ENCODE assay signal across 31 cellular contexts in genomic region chr1:119250299-119250698, GRCh38.
"Had no signal": no experiment of that assay in that cellular context is flagged by ENCODE, and none has a peak within 500 bp of the region (broad histone marks: within the 10 kb centered on the region; RNA-seq: fewer than 3 reads in every experiment).

No MANE protein-coding gene starts in this region.

- H3K4me1 Mint-ChIP-seq: activated CD4-positive, alpha-beta T cell treated with anti-CD3 and anti-CD28 coated beads for 36 hours; activated CD4-positive, alpha-beta T cell treated with anti-CD3 and anti-CD28 coated beads, Interleukin-2, amount 10 ng/mL, durations not matched to agents 24 days and 14 days; activated naive CD4-positive, alpha-beta T cell treated with anti-CD3 and anti-CD28 coated beads, Interleukin-2, amount 50 U/mL, for 24 hours; activated naive CD8-positive, alpha-beta T cell treated with anti-CD3 and anti-CD28 coated beads for 36 hours; activated naive CD8-positive, alpha-beta T cell treated with anti-CD3 and anti-CD28 coated beads, Interleukin-2, amount 50 U/mL, for 24 hours had no signal

- H3K9me3 Mint-ChIP-seq: activated CD4-positive, alpha-beta memory T cell treated with anti-CD3 and anti-CD28 coated beads for 36 hours; activated CD4-positive, alpha-beta T cell treated with anti-CD3 and anti-CD28 coated beads, Interleukin-2, amount 10 ng/mL, durations not matched to agents 24 days and 14 days; activated naive CD4-positive, alpha-beta T cell treated with anti-CD3 and anti-CD28 coated beads for 36 hours; activated naive CD4-positive, alpha-beta T cell treated with anti-CD3 and anti-CD28 coated beads, Interleukin-2, amount 50 U/mL, for 24 hours; activated naive CD8-positive, alpha-beta T cell treated with anti-CD3 and anti-CD28 coated beads for 36 hours; activated naive CD8-positive, alpha-beta T cell treated with anti-CD3 and anti-CD28 coated beads, Interleukin-2, amount 50 U/mL, for 24 hours; activated T-cell treated with anti-CD3 and anti-CD28 coated beads, Interleukin-2, amount 50 U/mL, for 24 hours; effector memory CD8-positive, alpha-beta T cell had no signal

- DNase-seq: activated CD4-positive, alpha-beta memory T cell treated with anti-CD3 and anti-CD28 coated beads for 36 hours; activated CD4-positive, alpha-beta T cell treated with anti-CD3 and anti-CD28 coated beads for 36 hours; activated CD4-positive, alpha-beta T cell treated with anti-CD3 and anti-CD28 coated beads, Interleukin-2, amount 10 ng/mL, durations not matched to agents 24 days and 14 days; activated CD4-positive, CD25-positive, alpha-beta regulatory T cell; activated CD4-positive, CD25-positive, alpha-beta regulatory T cell treated with anti-CD3 and anti-CD28 coated beads, Interleukin-2, amount 50 U/mL, for 72 hours; activated CD8-positive, alpha-beta memory T cell treated with anti-CD3 and anti-CD28 coated beads, Interleukin-2, amount 50 U/mL, for 48 hours; activated CD8-positive, alpha-beta T cell treated with anti-CD3 and anti-CD28 coated beads, Interleukin-2, amount 10 ng/mL, durations not matched to agents 7 days and 5 days; activated effector memory CD4-positive, alpha-beta T cell treated with Interleukin-2 at 50 U/mL for 16 hours; activated naive CD4-positive, alpha-beta T cell treated with anti-CD3 and anti-CD28 coated beads for 36 hours; activated naive CD8-positive, alpha-beta T cell treated with anti-CD3 and anti-CD28 coated beads for 36 hours; activated naive CD8-positive, alpha-beta T cell treated with anti-CD3 and anti-CD28 coated beads, Interleukin-2, amount 50 U/mL, for 24 hours; activated T-cell treated with anti-CD3 and anti-CD28 coated beads for 4 hours; activated T-cell treated with anti-CD3 and anti-CD28 coated beads, Interleukin-2, amount 50 U/mL, for 24 hours; activated T-cell treated with anti-CD3 and anti-CD28 coated beads, Interleukin-2, amount 50 U/mL, for 72 hours; adrenal gland; amygdala; aorta; body of pancreas; caudate nucleus; cortex of kidney; dermis blood vessel endothelial cell; effector CD4-positive, alpha-beta T cell; effector memory CD8-positive, alpha-beta T cell; erythroblast; foreskin melanocyte; heart right ventricle; T-helper 2 cell had no signal

- H3K36me3 ChIP-seq: adrenal gland, esophagus muscularis mucosa, gastroesophageal sphincter, heart right ventricle had no signal

- H3K36me3 Mint-ChIP-seq: activated CD4-positive, alpha-beta memory T cell treated with anti-CD3 and anti-CD28 coated beads for 36 hours had no signal

- ATAC-seq: activated CD4-positive, alpha-beta T cell treated with anti-CD3 and anti-CD28 coated beads for 36 hours; activated CD8-positive, alpha-beta T cell treated with anti-CD3 and anti-CD28 coated beads, Interleukin-2, amount 10 ng/mL, durations not matched to agents 7 days and 5 days; activated naive CD8-positive, alpha-beta T cell treated with anti-CD3 and anti-CD28 coated beads, Interleukin-2, amount 50 U/mL, for 24 hours; activated T-cell treated with anti-CD3 and anti-CD28 coated beads, Interleukin-2, amount 50 U/mL, for 72 hours; body of pancreas; effector memory CD8-positive, alpha-beta T cell; gastroesophageal sphincter; heart right ventricle had no signal

- H3K27me3 ChIP-seq: adrenal gland, body of pancreas, esophagus muscularis mucosa, gastroesophageal sphincter, heart right ventricle had no signal

- H3K27me3 Mint-ChIP-seq: activated CD4-positive, alpha-beta memory T cell treated with anti-CD3 and anti-CD28 coated beads for 36 hours; activated CD4-positive, alpha-beta T cell treated with anti-CD3 and anti-CD28 coated beads for 36 hours; activated CD4-positive, alpha-beta T cell treated with anti-CD3 and anti-CD28 coated beads, Interleukin-2, amount 10 ng/mL, durations not matched to agents 24 days and 14 days; activated naive CD4-positive, alpha-beta T cell treated with anti-CD3 and anti-CD28 coated beads, Interleukin-2, amount 50 U/mL, for 24 hours; activated naive CD8-positive, alpha-beta T cell treated with anti-CD3 and anti-CD28 coated beads for 36 hours; activated naive CD8-positive, alpha-beta T cell treated with anti-CD3 and anti-CD28 coated beads, Interleukin-2, amount 50 U/mL, for 24 hours; activated T-cell treated with anti-CD3 and anti-CD28 coated beads, Interleukin-2, amount 50 U/mL, for 24 hours; effector memory CD8-positive, alpha-beta T cell had no signal

- FAIRE-seq: colon had no signal

- H3K27ac ChIP-seq: adrenal gland, body of pancreas, esophagus muscularis mucosa, gastroesophageal sphincter, heart right ventricle had no signal

- H3K4me1 ChIP-seq: adrenal gland, body of pancreas, esophagus muscularis mucosa, gastroesophageal sphincter, heart right ventricle had no signal

- H3K4me3 Mint-ChIP-seq: activated CD4-positive, alpha-beta memory T cell treated with anti-CD3 and anti-CD28 coated beads for 36 hours; activated CD4-positive, alpha-beta T cell treated with anti-CD3 and anti-CD28 coated beads for 36 hours; activated CD4-positive, alpha-beta T cell treated with anti-CD3 and anti-CD28 coated beads, Interleukin-2, amount 10 ng/mL, durations not matched to agents 24 days and 14 days; activated CD8-positive, alpha-beta T cell treated with anti-CD3 and anti-CD28 coated beads, Interleukin-2, amount 10 ng/mL, durations not matched to agents 7 days and 5 days; activated naive CD4-positive, alpha-beta T cell treated with anti-CD3 and anti-CD28 coated beads for 36 hours; activated naive CD4-positive, alpha-beta T cell treated with anti-CD3 and anti-CD28 coated beads, Interleukin-2, amount 50 U/mL, for 24 hours; activated naive CD8-positive, alpha-beta T cell treated with anti-CD3 and anti-CD28 coated beads for 36 hours; activated naive CD8-positive, alpha-beta T cell treated with anti-CD3 and anti-CD28 coated beads, Interleukin-2, amount 50 U/mL, for 24 hours; activated T-cell treated with anti-CD3 and anti-CD28 coated beads, Interleukin-2, amount 50 U/mL, for 24 hours; activated T-cell treated with anti-CD3 and anti-CD28 coated beads, Interleukin-2, amount 50 U/mL, for 72 hours; effector memory CD8-positive, alpha-beta T cell had no signal

- H3K9me3 ChIP-seq: adrenal gland, body of pancreas, esophagus muscularis mucosa, gastroesophageal sphincter, heart right ventricle had no signal

- H3K27ac Mint-ChIP-seq: activated CD4-positive, alpha-beta memory T cell treated with anti-CD3 and anti-CD28 coated beads for 36 hours; activated CD4-positive, alpha-beta T cell treated with anti-CD3 and anti-CD28 coated beads for 36 hours; activated CD4-positive, alpha-beta T cell treated with anti-CD3 and anti-CD28 coated beads, Interleukin-2, amount 10 ng/mL, durations not matched to agents 24 days and 14 days; activated CD8-positive, alpha-beta T cell treated with anti-CD3 and anti-CD28 coated beads, Interleukin-2, amount 10 ng/mL, durations not matched to agents 7 days and 5 days; activated naive CD4-positive, alpha-beta T cell treated with anti-CD3 and anti-CD28 coated beads for 36 hours; activated naive CD4-positive, alpha-beta T cell treated with anti-CD3 and anti-CD28 coated beads, Interleukin-2, amount 50 U/mL, for 24 hours; activated naive CD8-positive, alpha-beta T cell treated with anti-CD3 and anti-CD28 coated beads for 36 hours; activated naive CD8-positive, alpha-beta T cell treated with anti-CD3 and anti-CD28 coated beads, Interleukin-2, amount 50 U/mL, for 24 hours; activated T-cell treated with anti-CD3 and anti-CD28 coated beads, Interleukin-2, amount 50 U/mL, for 24 hours; activated T-cell treated with anti-CD3 and anti-CD28 coated beads, Interleukin-2, amount 50 U/mL, for 72 hours; effector memory CD8-positive, alpha-beta T cell had no signal

- H3K4me3 ChIP-seq: adrenal gland, body of pancreas, esophagus muscularis mucosa, gastroesophageal sphincter, heart right ventricle had no signal
